ENCODE assay signal across 20 cellular contexts in the genomic region with DNA sequence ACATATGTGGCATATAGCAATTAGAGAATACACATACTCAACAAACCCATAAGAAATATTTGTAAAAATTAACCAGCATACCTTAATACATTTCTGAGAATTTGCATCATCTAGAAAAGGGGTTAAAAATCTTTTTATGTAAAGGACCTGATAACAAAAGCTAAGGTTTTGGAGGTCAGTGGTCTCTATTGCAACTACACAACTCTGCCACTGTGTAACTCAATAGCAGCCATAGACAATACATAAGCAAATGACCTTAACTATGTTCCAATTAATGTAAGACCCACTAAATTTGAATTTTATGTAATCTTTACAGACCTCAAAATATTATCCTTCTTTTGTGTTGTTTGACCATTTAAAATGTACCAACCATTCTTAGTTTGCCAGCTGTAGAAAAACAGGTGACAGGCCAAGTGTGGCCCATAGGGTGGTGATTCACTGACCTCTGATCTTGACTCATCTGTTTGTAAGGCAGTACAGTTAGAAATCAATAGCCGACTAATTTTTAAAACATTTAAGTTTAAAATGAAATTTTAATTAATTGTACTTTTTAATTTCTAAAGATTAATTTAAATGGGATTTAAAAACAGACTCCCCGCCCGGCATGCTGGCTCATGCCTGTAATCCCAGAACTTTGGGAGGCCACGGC. TPM values are rescaled to one million over a fixed set of nuclear protein-coding genes. Genes with fewer than 3 reads are reported as not detected.
DNase-seq lines count a peak whose midpoint lies in the region; FAIRE-seq and TF ChIP-seq lines count a peak whose summit lies in the region.
"Had no signal": no experiment of that assay in that cellular context is flagged by ENCODE, and none has a peak within 500 bp of the region (broad histone marks: within the 10 kb centered on the region; RNA-seq: fewer than 3 reads in every experiment).

No MANE protein-coding gene starts in this region.

- no peak for FAIRE-seq in urothelium cell line (lab: Jason Lieb, UNC)
- FAIRE-seq: islet of Langerhans had no signal

- H3K4me1 Mint-ChIP-seq in H9: peaks cover 3 to 9% of the 10 kb centered on the region in 2 experiments; a peak in 3 of 4 replicates
- H3K4me1 Mint-ChIP-seq: CD4-positive, CD25-positive, alpha-beta regulatory T cell; neural progenitor cell had no signal

- no peak overlapping the region for H3K9ac ChIP-seq in H9 (ENCODE audit: extremely low read depth, insufficient read length, low read length)
- H3K9ac ChIP-seq: neural progenitor cell had no signal

- WGBS in H9 (ENCODE audit: extremely low coverage, insufficient read length, low lambda C conversion rate): no CpG with 5 or more reads among the region's 4 CpGs

- no peaks in the 10 kb centered on the region for H3K9me3 Mint-ChIP-seq in H9
- H3K9me3 Mint-ChIP-seq: activated T-helper 2 cell treated with anti-CD3 and anti-CD28 coated beads, Interferon-gamma antibody, Interleukin-2, Interleukin-4, amounts not matched to agents 10 μg/mL and 5 μg/mL and 100 μg/mL, durations not matched to agents 14 hours and 24 hours and 36 hours had no signal

- H3K9me3 ChIP-seq in H9 (ENCODE audit: control insufficient read depth, low read depth, low read length): no peaks in the 10 kb centered on the region
- H3K9me3 ChIP-seq: adrenal gland, thoracic aorta had no signal

- no peaks in the 10 kb centered on the region for H3K23me2 ChIP-seq in H9 (ENCODE audit: insufficient read length, low read depth, low read length, poor library complexity, severe bottlenecking)

- no peaks in the 10 kb centered on the region for H4K20me1 ChIP-seq in H9 (ENCODE audit: control insufficient read depth, insufficient read depth, insufficient read length)

- CTCF ChIA-PET in RWPE1 (lab: Yijun Ruan, JAX): interaction anchor here (0.5 to 1.2 kb wide), 2 partner anchors 44 to 327 kb away, joined by 3 read pairs; no protein-coding TSS in a partner anchor

- no peak for TF ChIP-seq CTCF in RWPE1 (conservative IDR thresholded peaks at IDR 0.05; ENCODE audit: low read depth)
- TF ChIP-seq CTCF in fibroblast of mammary gland (conservative IDR thresholded peaks at IDR 0.05; ENCODE audit: control insufficient read depth, insufficient read depth, low read depth, low read length): no peak
- TF ChIP-seq CTCF in H9 (conservative IDR thresholded peaks at IDR 0.05): no peak

- no peaks in the 10 kb centered on the region for H3K27me3 ChIP-seq in H9 (ENCODE audit: insufficient read depth, low read length)
- H3K27me3 ChIP-seq: adrenal gland had no signal

- H3K27ac Mint-ChIP-seq in H9: no peak overlapping the region
- H3K27ac Mint-ChIP-seq: activated T-helper 2 cell treated with anti-CD3 and anti-CD28 coated beads, Interferon-gamma antibody, Interleukin-2, Interleukin-4, amounts not matched to agents 10 μg/mL and 5 μg/mL and 100 μg/mL, durations not matched to agents 14 hours and 24 hours and 36 hours; CD4-positive, CD25-positive, alpha-beta regulatory T cell; neural progenitor cell had no signal

- H2BK15ac ChIP-seq in H9 (ENCODE audit: low read depth, low read length): no peak overlapping the region

- H3K4ac ChIP-seq in H9 (ENCODE audit: low read depth, low read length): no peak overlapping the region

- H4K5ac ChIP-seq in H9 (ENCODE audit: insufficient read length, low read depth, low read length): no peak overlapping the region

- no peak overlapping the region for H2AFZ ChIP-seq in H9 (ENCODE audit: low read length)
- H2AFZ ChIP-seq: neural progenitor cell had no signal

- no peak overlapping the region for H3K4me2 ChIP-seq in H9 (ENCODE audit: insufficient read depth, insufficient read length, low read length)
- H3K4me2 ChIP-seq: neural progenitor cell had no signal

- H3K4me3 ChIP-seq in fibroblast of mammary gland (ENCODE audit: control insufficient read depth, low read depth, low read length): no peak overlapping the region
- H3K4me3 ChIP-seq: adrenal gland, neural progenitor cell, thoracic aorta had no signal

- H3K4me3 Mint-ChIP-seq in H9: no peak overlapping the region
- H3K4me3 Mint-ChIP-seq: CD4-positive, CD25-positive, alpha-beta regulatory T cell; neural progenitor cell had no signal

- H3K36me3 Mint-ChIP-seq in H9 (ENCODE audit: insufficient read depth in 1 of 3, low read depth in 3 of 3): no peaks in the 10 kb centered on the region
- H3K36me3 Mint-ChIP-seq: CD4-positive, CD25-positive, alpha-beta regulatory T cell; neural progenitor cell had no signal

- H2BK20ac ChIP-seq in H9 (ENCODE audit: low read depth, low read length, poor library complexity, severe bottlenecking): no peak overlapping the region

- DNase-seq in DMS53 (lab: John Stamatoyannopoulos, UW) (peak; percentile 21), DMS53 treated with DMSO at 0.1 percent for 48 hours (lab: John Stamatoyannopoulos, UW; ENCODE audit: unreplicated experiment) (no peak), RWPE1 (ENCODE audit: low spot score) (peak; percentile 56), fibroblast of mammary gland (ENCODE audit: low read depth) (peak; percentile 86), urothelium cell line (ENCODE audit: low spot score) (peak; percentile 28), H9 (no peak), hepatic stellate cell (ENCODE audit: low spot score) (no peak), NCI-H1436 (lab: John Stamatoyannopoulos, UW) (no peak)
- DNase-seq: activated CD8-positive, alpha-beta memory T cell treated with anti-CD3 and anti-CD28 coated beads for 24 hours; adrenal gland; CD4-positive, CD25-positive, alpha-beta regulatory T cell; mesendoderm; NCI-H1417 treated with DMSO at 0.1 percent for 48 hours; right cardiac atrium; stimulated activated CD4-positive, alpha-beta T cell treated with anti-CD3 and anti-CD28 coated beads, Interleukin-2, amount 100 ng/mL, for 24 hours had no signal

- H4K8ac ChIP-seq in H9 (replicated peaks; ENCODE audit: insufficient read length, low read depth, low read length): no peak overlapping the region

- no peak overlapping the region for H2AK5ac ChIP-seq in H9 (ENCODE audit: insufficient read length, low read length)

- no peak overlapping the region for H3K56ac ChIP-seq in H9 (ENCODE audit: insufficient read length, low read depth, low read length)

- no peak overlapping the region for H4K91ac ChIP-seq in H9 (ENCODE audit: insufficient read length, low read depth, low read length)

- no peaks in the 10 kb centered on the region for H3K4me1 ChIP-seq in H9 (ENCODE audit: insufficient read depth, low read length)
- H3K4me1 ChIP-seq: adrenal gland had no signal

- H3K79me1 ChIP-seq in H9 (ENCODE audit: insufficient read depth, low read depth, low read length, poor library complexity, severe bottlenecking): no peaks in the 10 kb centered on the region

- H3K14ac ChIP-seq in H9 (ENCODE audit: insufficient read depth, low read length): no peak overlapping the region

- no peak overlapping the region for H2BK120ac ChIP-seq in H9 (ENCODE audit: low read depth, low read length, poor library complexity, severe bottlenecking)

- H2BK12ac ChIP-seq in H9 (ENCODE audit: insufficient read length, low read depth, low read length): no peak overlapping the region

- H3T11ph ChIP-seq in H9 (ENCODE audit: low read length): no peak overlapping the region

- H2BK5ac ChIP-seq in H9 (ENCODE audit: insufficient read length, low read length): no peak overlapping the region

- no peaks in the 10 kb centered on the region for H3K79me2 ChIP-seq in H9 (ENCODE audit: insufficient read depth, low read length)

- peaks cover 12% of the 10 kb centered on the region for H3K27me3 Mint-ChIP-seq in H9 (ENCODE audit: low read depth)

- H3K18ac ChIP-seq in H9 (ENCODE audit: insufficient read length, low read depth, low read length): no peak overlapping the region

- POLR2A ChIA-PET in RWPE1 (lab: Yijun Ruan, JAX; ENCODE audit: low non-redundant PET): no interaction called here

- H3K27ac ChIP-seq in RWPE1: no peak overlapping the region
- H3K27ac ChIP-seq in H9 (ENCODE audit: insufficient read length, low read depth, low read length): no peak overlapping the region
- H3K27ac ChIP-seq: 22Rv1, adrenal gland, neural progenitor cell, thoracic aorta had no signal

- H3K23ac ChIP-seq in H9 (ENCODE audit: insufficient read length, low read depth, low read length): no peak overlapping the region

RNA-seq across cellular contexts. Expression of gene EPS8, which starts 7.4 kb away (rescaled TPM):
- 1.9 and 2.2 TPM in 2 replicates for total RNA-seq in H9 (2021)

Comparison
In these comparisons a context has a peak if more than half of its experiments do, and no peak if none do; other contexts are left out.
1. DNase-seq: peak in DMS53 (single experiment), RWPE1 (single experiment), fibroblast of mammary gland (single experiment) and urothelium cell line (single experiment); none in DMS53 treated with DMSO at 0.1 percent for 48 hours (single experiment), H9 (single experiment), hepatic stellate cell (single experiment) and NCI-H1436 (single experiment).